8 cellular contexts compared by ENCODE assay signal in genomic region chr7:137981668-137982067, GRCh38. TPM values are rescaled to one million over a fixed set of nuclear protein-coding genes. Genes with fewer than 3 reads are reported as not detected.
DNase-seq lines count a peak whose midpoint lies in the region; ATAC-seq and TF ChIP-seq lines count a peak whose summit lies in the region.

No MANE protein-coding gene starts in this region.

- H3K27me3 ChIP-seq in heart left ventricle (no peaks in the 10 kb centered on the region), brain microvascular endothelial cell (replicated peaks) (no peaks in the 10 kb centered on the region), vagina (no peaks in the 10 kb centered on the region)

- DNase-seq in heart left ventricle (no peak), cardiac septum (ENCODE audit: low spot score) (no peak), brain microvascular endothelial cell (no peak), vagina (ENCODE audit: extremely low spot score in 2 of 2) (no peak), NCI-H2081 (lab: John Stamatoyannopoulos, UW) (no peak), COLO829 (ENCODE audit: low spot score) (no peak)
- DNase-seq in effector memory CD8-positive, alpha-beta T cell: no peak

- 67 to 77% (median 72%) methylated on average over 4 of the region's 4 CpGs for WGBS in heart left ventricle, 4 donors

- H3K27me3 Mint-ChIP-seq in effector memory CD8-positive, alpha-beta T cell: no peaks in the 10 kb centered on the region

- peak overlapping the region in 1 of 2 donors; percentile 65 for H3K27ac Mint-ChIP-seq in effector memory CD8-positive, alpha-beta T cell

- H3K27ac ChIP-seq in heart left ventricle (peak overlapping the region in 9 of 12 donors; percentile 6 to 78 (median 42)), brain microvascular endothelial cell (peak overlapping the region; percentile 97), vagina (peak overlapping the region; percentile 78)

- H3K4me1 ChIP-seq in heart left ventricle (peaks cover 0 to 92% (median 70%) of the 10 kb centered on the region in 12 donors), vagina (peaks cover 80% of the 10 kb centered on the region)

- ATAC-seq in heart left ventricle (no peak), HG03045 (IDR thresholded peaks at IDR 0.05; ENCODE audit: unreplicated experiment) (peak; percentile 61)
- no peak for ATAC-seq in effector memory CD8-positive, alpha-beta T cell (replicated peaks)

- H3K36me3 ChIP-seq in heart left ventricle (no peaks in the 10 kb centered on the region), brain microvascular endothelial cell (replicated peaks) (peaks cover 25% of the 10 kb centered on the region), vagina (no peaks in the 10 kb centered on the region)

- H3K4me3 Mint-ChIP-seq in effector memory CD8-positive, alpha-beta T cell: no peak overlapping the region

- intact Hi-C loops in heart left ventricle (cut with DNase I) (loop anchor here in 1 of 10 donors (5.0 kb wide), 1 partner anchor 39 kb away; no protein-coding TSS in a partner anchor), cardiac septum (cut with DNase I) (no loop called here), vagina (cut with DNase I) (loop anchor here (10.0 kb wide), 1 partner anchor 47 kb away; no protein-coding TSS in a partner anchor)

- no peak for TF ChIP-seq POLR2A in heart left ventricle (IDR thresholded peaks at IDR 0.05)
- no peak for TF ChIP-seq POLR2A in vagina (IDR thresholded peaks at IDR 0.05)

- H3K36me3 Mint-ChIP-seq in effector memory CD8-positive, alpha-beta T cell (ENCODE audit: insufficient read depth): peaks cover 2% of the 10 kb centered on the region

- H3K4me3 ChIP-seq in heart left ventricle (no peak overlapping the region), brain microvascular endothelial cell (ENCODE audit: low read depth, low read length) (no peak overlapping the region), vagina (no peak overlapping the region)

- H3K4me1 Mint-ChIP-seq in effector memory CD8-positive, alpha-beta T cell (ENCODE audit: low read depth in 2 of 2): peaks cover 27 to 37% of the 10 kb centered on the region in 2 donors

- H3K9me3 ChIP-seq in heart left ventricle: no peaks in the 10 kb centered on the region
- no peaks in the 10 kb centered on the region for H3K9me3 ChIP-seq in vagina

- in situ Hi-C loops in brain microvascular endothelial cell (cut with HindIII; ENCODE audit: low pct_ligation_motif_present, low sequenced_read_pairs): no loop called here

- peaks cover 0 to 8% of the 10 kb centered on the region in 2 donors for H3K9me3 Mint-ChIP-seq in effector memory CD8-positive, alpha-beta T cell

- no peak for TF ChIP-seq CTCF in heart left ventricle (IDR thresholded peaks at IDR 0.05)
- TF ChIP-seq CTCF in brain microvascular endothelial cell (IDR thresholded peaks at IDR 0.05; ENCODE audit: low read depth, low read length, missing control alignments): no peak
- TF ChIP-seq CTCF in vagina (IDR thresholded peaks at IDR 0.05): no peak

RNA-seq across cellular contexts. Expression of gene CREB3L2, which starts 20.2 kb away (rescaled TPM):
- total RNA-seq in heart left ventricle (10 to 100 TPM; 18.3 to 40.6 (median 22.0) TPM), cardiac septum (30.1 TPM), vagina (28.7 TPM)
- polyA plus RNA-seq in heart left ventricle: 10 to 100 TPM in 1 of 2 donors, 1 to 10 TPM in 1; 4.0 to 13.2 TPM

Comparison
In these comparisons a context has a peak if more than half of its experiments do, and no peak if none do; other contexts are left out.
1. H3K27ac ChIP-seq: peak in every context shown above with its lines; median percentile 97 in brain microvascular endothelial cell; 78 in vagina; 42 in heart left ventricle.